27 cellular contexts compared by ENCODE assay signal in genomic region chr6:26275663-26276062, GRCh38.
DNase-seq lines count a peak whose midpoint lies in the region; ATAC-seq and TF ChIP-seq lines count a peak whose summit lies in the region.
"Had no signal": no experiment of that assay in that cellular context is flagged by ENCODE, and none has a peak within 500 bp of the region (broad histone marks: within the 10 kb centered on the region; RNA-seq: fewer than 3 reads in every experiment).

No MANE protein-coding gene starts in this region.

- 63 to 77% (median 71%) methylated on average over 2 of the region's 2 CpGs for WGBS in heart left ventricle, 4 donors
- WGBS in esophagus squamous epithelium, 2 donors: 29 to 57% methylated on average over 2 of the region's 2 CpGs

- H3K27ac Mint-ChIP-seq in HFFc6: peak overlapping the region; percentile 27; the same call in 1 of the 2 replicates
- H3K27ac Mint-ChIP-seq: stimulated activated naive CD8-positive, alpha-beta T cell treated with anti-CD3 and anti-CD28 coated beads, Interleukin-15, amount 100 ng/mL, for 72 hours; T-helper 17 cell had no signal

- CTCF ChIA-PET in Panc1 (lab: Charles Lee): no interaction called here
- CTCF ChIA-PET in HEK293T (lab: Yijun Ruan, JAX): interaction anchor here (0.6 to 1.6 kb wide), 2 partner anchors 17 to 890 kb away, joined by 3 to 4 read pairs; no protein-coding TSS in a partner anchor

- POLR2A ChIA-PET in Panc1 (lab: Charles Lee): no interaction called here
- POLR2A ChIA-PET in HEK293T (lab: Yijun Ruan, JAX): interaction anchor here (1.9 to 2.7 kb wide), 2 partner anchors 9 to 25 kb away, joined by 12 to 15 read pairs; a partner anchor contains a TSS

- intact Hi-C loops in Panc1 (cut with micrococcal nuclease; ENCODE audit: unreplicated experiment) (no loop called here), heart left ventricle (cut with DNase I) (loop anchor here in 5 of 10 donors (5.0 to 10.0 kb wide), 5 partner anchors 33 to 251 kb away; a partner anchor contains a TSS), esophagus squamous epithelium (cut with DNase I) (no loop called here)

- ATAC-seq in Panc1 (no peak), heart left ventricle (no peak)
- ATAC-seq: GM12878; left colon; right cardiac atrium; stimulated activated naive CD8-positive, alpha-beta T cell treated with anti-CD3 and anti-CD28 coated beads, Interleukin-15, amount 100 ng/mL, for 72 hours; T-helper 17 cell had no signal

- H3K4me1 Mint-ChIP-seq in HFFc6 (ENCODE audit: low read depth): peaks cover 10% of the 10 kb centered on the region

- no peak overlapping the region for H3K4me3 ChIP-seq in Panc1 (ENCODE audit: low read depth in 2 of 2, low read length in 2 of 2)
- no peak overlapping the region for H3K4me3 ChIP-seq in iPS-20b (ENCODE audit: low read length)
- no peak overlapping the region for H3K4me3 ChIP-seq in heart left ventricle
- H3K4me3 ChIP-seq in esophagus squamous epithelium: no peak overlapping the region
- H3K4me3 ChIP-seq: GM12878, SJSA1, tibial artery had no signal

- TF ChIP-seq CTCF in HFFc6 (IDR thresholded peaks at IDR 0.05) (no peak), Panc1 (IDR thresholded peaks at IDR 0.05) (no peak), heart left ventricle (IDR thresholded peaks at IDR 0.05) (no peak), esophagus squamous epithelium (IDR thresholded peaks at IDR 0.05) (no peak)

- H3K4me3 Mint-ChIP-seq in HFFc6: no peak overlapping the region
- H3K4me3 Mint-ChIP-seq: stimulated activated naive CD8-positive, alpha-beta T cell treated with anti-CD3 and anti-CD28 coated beads, Interleukin-15, amount 100 ng/mL, for 72 hours; T-helper 17 cell had no signal

- in situ Hi-C loops in Panc1 (cut with HindIII; ENCODE audit: low pct_unique_long_range_greater_than_20kb, low sequenced_read_pairs): no loop called here

- no peaks in the 10 kb centered on the region for H3K9me3 ChIP-seq in Panc1 (ENCODE audit: control insufficient read depth, insufficient read depth, low read depth, low read length)
- H3K9me3 ChIP-seq in iPS-20b (ENCODE audit: insufficient read depth, low read depth, low read length): no peaks in the 10 kb centered on the region
- H3K9me3 ChIP-seq in heart left ventricle: no peaks in the 10 kb centered on the region
- H3K9me3 ChIP-seq in esophagus squamous epithelium: no peaks in the 10 kb centered on the region
- H3K9me3 ChIP-seq: SJSA1, tibial artery had no signal

- H3K36me3 Mint-ChIP-seq in HFFc6 (ENCODE audit: low read depth): no peaks in the 10 kb centered on the region

- BruUV-seq in Panc1 (replicated peaks; lab: Mats Ljungman, UMichigan): no TSS peak

- H3K27ac ChIP-seq in Panc1 (ENCODE audit: low read length): peak overlapping the region; percentile 55
- H3K27ac ChIP-seq in iPS-20b (ENCODE audit: low read length): no peak overlapping the region
- no peak overlapping the region for H3K27ac ChIP-seq in heart left ventricle
- no peak overlapping the region for H3K27ac ChIP-seq in esophagus squamous epithelium
- H3K27ac ChIP-seq: 22Rv1, SJSA1, tibial artery had no signal

- DNase-seq in NCI-H1417 (lab: John Stamatoyannopoulos, UW): peak; percentile 1 to 11 (median 10)
- DNase-seq in NCI-H1417 treated with DMSO at 0.1 percent for 48 hours (lab: John Stamatoyannopoulos, UW): no peak
- DNase-seq in HFFc6: no peak
- no peak for DNase-seq in Panc1 (ENCODE audit: low read depth, low spot score)
- no peak for DNase-seq in HEK293T (ENCODE audit: extremely low spot score)
- DNase-seq in heart left ventricle: no peak
- DNase-seq in esophagus squamous epithelium (lab: John Stamatoyannopoulos, UW): no peak
- DNase-seq: activated CD4-positive, alpha-beta T cell treated with anti-CD3 and anti-CD28 coated beads, Interleukin-2, amount 50 U/mL, for 48 hours; activated T-cell treated with anti-CD3 and anti-CD28 coated beads for 4 hours; AML-193; amygdala; cortex of kidney; Kasumi-1; left colon; naive B cell; NCI-H1048; NCI-H2081; NCI-H526; OCI-M1; right cardiac atrium; stimulated activated naive CD8-positive, alpha-beta T cell treated with anti-CD3 and anti-CD28 coated beads, Interleukin-15, amount 100 ng/mL, for 72 hours; T-helper 17 cell; tibial artery had no signal

- H3K27me3 Mint-ChIP-seq in HFFc6 (ENCODE audit: insufficient read depth): no peaks in the 10 kb centered on the region; the same call in 1 of the 2 replicates
- H3K27me3 Mint-ChIP-seq: naive B cell; stimulated activated naive CD8-positive, alpha-beta T cell treated with anti-CD3 and anti-CD28 coated beads, Interleukin-15, amount 100 ng/mL, for 72 hours; T-helper 17 cell had no signal

- H3K36me3 ChIP-seq in Panc1 (ENCODE audit: control insufficient read depth, insufficient read depth, low read length) (no peaks in the 10 kb centered on the region), iPS-20b (ENCODE audit: insufficient read depth, low read depth, low read length) (no peaks in the 10 kb centered on the region), heart left ventricle (peaks cover 0 to 3% (median 1%) of the 10 kb centered on the region in 9 donors), esophagus squamous epithelium (peaks cover 0 to under 1% (median 0%) of the 10 kb centered on the region in 3 donors)

- H3K9me3 Mint-ChIP-seq in HFFc6: no peaks in the 10 kb centered on the region
- H3K9me3 Mint-ChIP-seq: naive B cell; stimulated activated naive CD8-positive, alpha-beta T cell treated with anti-CD3 and anti-CD28 coated beads, Interleukin-15, amount 100 ng/mL, for 72 hours had no signal

- peak overlapping the region; percentile 16; the same call in 1 of the 2 replicates for H3K9ac ChIP-seq in iPS-20b (ENCODE audit: low read depth, low read length)

- H3K27me3 ChIP-seq in Panc1 (ENCODE audit: control insufficient read depth, insufficient read depth, low read length) (no peaks in the 10 kb centered on the region), iPS-20b (ENCODE audit: insufficient read depth, low read length) (no peaks in the 10 kb centered on the region), heart left ventricle (peaks cover 0 to 53% (median 20%) of the 10 kb centered on the region in 9 donors), esophagus squamous epithelium (peaks cover 0 to 34% (median 3%) of the 10 kb centered on the region in 4 donors)
- H3K27me3 ChIP-seq: SJSA1 had no signal

- TF ChIP-seq POLR2A in heart left ventricle (IDR thresholded peaks at IDR 0.05) (no peak), esophagus squamous epithelium (IDR thresholded peaks at IDR 0.05) (no peak)

- H3K4me1 ChIP-seq in Panc1 (ENCODE audit: control insufficient read depth, insufficient read depth, low read length): peaks cover 7% of the 10 kb centered on the region
- peaks cover 16% of the 10 kb centered on the region for H3K4me1 ChIP-seq in iPS-20b (ENCODE audit: insufficient read depth, low read length)
- H3K4me1 ChIP-seq in heart left ventricle: peaks cover 0 to 27% (median 12%) of the 10 kb centered on the region in 12 donors
- H3K4me1 ChIP-seq in esophagus squamous epithelium: peaks cover 0 to 33% (median 0%) of the 10 kb centered on the region in 3 donors

TF ChIP-seq in HEK293T, 16 proteins besides CTCF, POLR2A, EP300 and RAD21:
- TF ChIP-seq TARDBP (IDR thresholded peaks at IDR 0.05) (no peak), ELF4 (IDR thresholded peaks at IDR 0.05) (no peak), LEF1 (IDR thresholded peaks at IDR 0.05; ENCODE audit: borderline replicate concordance) (no peak), ZNF384 (IDR thresholded peaks at IDR 0.05) (no peak), SP1 (IDR thresholded peaks at IDR 0.05) (no peak), BHLHE40 (IDR thresholded peaks at IDR 0.05; ENCODE audit: borderline replicate concordance) (no peak), HDGF (IDR thresholded peaks at IDR 0.05; ENCODE audit: borderline replicate concordance) (no peak), FOXA1 (IDR thresholded peaks at IDR 0.05) (no peak), ARNT (IDR thresholded peaks at IDR 0.05) (no peak), PKNOX1 (IDR thresholded peaks at IDR 0.05) (no peak), SUZ12 (IDR thresholded peaks at IDR 0.05) (no peak), CTBP1 (IDR thresholded peaks at IDR 0.05; ENCODE audit: borderline replicate concordance) (no peak), FOXK2 (IDR thresholded peaks at IDR 0.05) (no peak)
TF ChIP-seq in HEK293T: peak in this region for 0.

Comparison
In these comparisons a context has a peak if more than half of its experiments do, and no peak if none do; other contexts are left out.
1. DNase-seq: peak in NCI-H1417 (3 of 3); none in NCI-H1417 treated with DMSO at 0.1 percent for 48 hours (single experiment), HFFc6 (single experiment), Panc1 (single experiment), HEK293T (single experiment), heart left ventricle (0 of 5) and esophagus squamous epithelium (single experiment).